ENCODE assay signal across 1 cellular context in the genomic region with DNA sequence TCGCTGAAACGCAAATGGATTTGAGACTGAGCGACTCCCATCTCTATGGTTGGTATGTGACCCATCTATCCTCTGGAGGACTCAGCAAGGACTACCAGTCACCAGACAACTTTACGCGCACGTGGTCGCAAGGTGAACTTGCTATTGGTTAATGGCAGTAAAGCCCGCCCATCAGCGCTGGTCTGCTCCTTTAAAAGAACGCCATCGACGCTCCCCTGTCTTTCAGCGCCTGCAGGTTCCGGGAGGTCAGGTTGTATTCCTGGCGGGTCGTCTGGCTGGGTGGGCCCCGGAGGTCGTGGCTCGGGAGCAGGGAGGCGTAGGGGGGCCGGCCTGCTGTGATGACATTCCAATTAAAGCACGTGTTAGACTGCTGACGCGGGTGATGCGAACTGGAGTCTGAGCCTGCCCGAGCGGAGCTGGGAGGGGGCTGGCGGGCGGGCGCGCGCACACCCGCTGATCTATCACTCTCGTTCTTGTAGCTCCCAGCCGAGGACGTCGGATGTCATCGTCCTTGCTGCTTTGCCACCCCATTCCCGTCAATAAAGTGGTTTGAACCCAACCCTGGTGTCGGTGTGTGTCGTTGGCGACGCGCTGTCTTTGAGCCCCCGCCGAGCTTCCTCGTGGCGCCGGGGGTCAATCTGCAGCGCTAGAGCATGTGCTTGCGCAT.
TF ChIP-seq lines count a peak whose summit lies in the region.

No MANE protein-coding gene starts in this region.

TF ChIP-seq in HCT116, 20 proteins besides CTCF, POLR2A, EP300 and RAD21 (continued from another document):
- TF ChIP-seq REST (IDR thresholded peaks at IDR 0.05; ENCODE audit: low read depth): no peak
- TF ChIP-seq, protein P1, sequence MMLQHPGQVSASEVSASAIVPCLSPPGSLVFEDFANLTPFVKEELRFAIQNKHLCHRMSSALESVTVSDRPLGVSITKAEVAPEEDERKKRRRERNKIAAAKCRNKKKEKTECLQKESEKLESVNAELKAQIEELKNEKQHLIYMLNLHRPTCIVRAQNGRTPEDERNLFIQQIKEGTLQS (IDR thresholded peaks at IDR 0.05): no peak
